Comparison of ENCODE assay signal across 9 cellular contexts in genomic region chr20:44747166-44748004, GRCh38. TPM values are rescaled to one million over a fixed set of nuclear protein-coding genes. Genes with fewer than 3 reads are reported as not detected.
DNase-seq lines count a peak whose midpoint lies in the region; ATAC-seq, FAIRE-seq and TF ChIP-seq lines count a peak whose summit lies in the region.
"Had no signal": no experiment of that assay in that cellular context is flagged by ENCODE, and none has a peak within 500 bp of the region (broad histone marks: within the 10 kb centered on the region; RNA-seq: fewer than 3 reads in every experiment).

No MANE protein-coding gene starts in this region.

- no peak overlapping the region for H2AFZ ChIP-seq in keratinocyte (ENCODE audit: control insufficient read depth, low read length)

- TF ChIP-seq RAD21 in A549 (conservative IDR thresholded peaks at IDR 0.05 in 1 of 2, IDR thresholded peaks at IDR 0.05 in 1 of 2): peak; percentile 68 to 77

- no peaks in the 10 kb centered on the region for H3K79me2 ChIP-seq in keratinocyte (ENCODE audit: control insufficient read depth, insufficient read depth, low read length)

- H3K4me3 ChIP-seq in A549 (no peak overlapping the region), WERI-Rb-1 (ENCODE audit: low read depth, low read length) (no peak overlapping the region), cardiac fibroblast (replicated peaks in 1 of 2; ENCODE audit: low read depth in 2 of 2, low read length in 2 of 2) (no peak overlapping the region), keratinocyte (ENCODE audit: control insufficient read depth in 2 of 3, extremely low read depth in 1 of 3, insufficient read depth in 2 of 3, low read depth in 1 of 3, low read length in 3 of 3) (peak overlapping the region in 1 of 3 experiments; percentile 29)

- H3K4me2 ChIP-seq in A549: peak overlapping the region; percentile 94
- peak overlapping the region; percentile 42 for H3K4me2 ChIP-seq in keratinocyte (ENCODE audit: control insufficient read depth, extremely low read depth, insufficient read depth, low read depth, low read length)

- H3K9me3 ChIP-seq in A549 (no peaks in the 10 kb centered on the region), WERI-Rb-1 (ENCODE audit: severe bottlenecking) (no peaks in the 10 kb centered on the region), keratinocyte (ENCODE audit: control insufficient read depth, low read depth, low read length) (no peaks in the 10 kb centered on the region)
- H3K9me3 ChIP-seq: neutrophil had no signal

- H3K4me1 ChIP-seq in A549 (peaks cover 36% of the 10 kb centered on the region), keratinocyte (ENCODE audit: control insufficient read depth, extremely low read depth, insufficient read depth, low read length) (peaks cover 8% of the 10 kb centered on the region)

- H3K9ac ChIP-seq in keratinocyte (ENCODE audit: control insufficient read depth, extremely low read depth, insufficient read depth, low read length): no peak overlapping the region

- H3K9me1 ChIP-seq in keratinocyte (ENCODE audit: control insufficient read depth, extremely low read depth, insufficient read depth, low read length): no peaks in the 10 kb centered on the region

- H3K27me3 ChIP-seq in WERI-Rb-1 (ENCODE audit: insufficient read depth, low read depth, severe bottlenecking) (no peaks in the 10 kb centered on the region), keratinocyte (ENCODE audit: control insufficient read depth, extremely low read depth, insufficient read depth, low read length) (peaks cover 71% of the 10 kb centered on the region)

- peak overlapping the region; percentile 62 to 94 for H3K27ac ChIP-seq in A549
- H3K27ac ChIP-seq in WERI-Rb-1: peak overlapping the region; percentile 28
- no peak overlapping the region for H3K27ac ChIP-seq in keratinocyte (ENCODE audit: control insufficient read depth, insufficient read depth, low read length)
- H3K27ac ChIP-seq: neutrophil had no signal

- FAIRE-seq in A549 (lab: Jason Lieb, UNC) (no peak), keratinocyte (lab: Jason Lieb, UNC) (peak; percentile 62)

- dilution Hi-C loops in keratinocyte (cut with MboI; ENCODE audit: extremely low pct_ligation_motif_present, low sequenced_read_pairs): no loop called here

- TF ChIP-seq CTCF in A549 (IDR thresholded peaks at IDR 0.05): peak; percentile 82
- TF ChIP-seq CTCF in WERI-Rb-1 (IDR thresholded peaks at IDR 0.05; ENCODE audit: low read depth, low read length): peak; percentile 81
- peak; percentile 74 for TF ChIP-seq CTCF in cardiac fibroblast (IDR thresholded peaks at IDR 0.05; ENCODE audit: low read depth, low read length)
- TF ChIP-seq CTCF in keratinocyte (optimal IDR thresholded peaks at IDR 0.05 in 1 of 3, IDR thresholded peaks at IDR 0.05 in 1 of 3, conservative IDR thresholded peaks at IDR 0.05 in 1 of 3; ENCODE audit: extremely low read depth in 1 of 3, insufficient read depth in 2 of 3, low read length in 3 of 3): peak; percentile 80 to 86 (median 86)

- peak; percentile 80 to 86 for DNase-seq in A549 (ENCODE audit: low read depth in 1 of 2, low spot score in 1 of 2)
- peak; percentile 97 for DNase-seq in NCI-H2171 treated with DMSO at 0.1 percent for 48 hours (lab: John Stamatoyannopoulos, UW)
- peak; percentile 87 for DNase-seq in WERI-Rb-1
- DNase-seq in cardiac fibroblast (ENCODE audit: low read depth in 2 of 2): peak; percentile 82 to 83
- DNase-seq in keratinocyte (ENCODE audit: low read depth, low spot score): peak; percentile 64
- peak; percentile 41 for DNase-seq in stimulated activated CD4-positive, alpha-beta T cell treated with anti-CD3 and anti-CD28 coated beads, Interleukin-2, amount 100 ng/mL, for 4 hours (ENCODE audit: low read depth)

- peaks cover 5% of the 10 kb centered on the region for H4K20me1 ChIP-seq in keratinocyte (ENCODE audit: control insufficient read depth, extremely low read depth, insufficient read depth, low read length)

- POLR2A ChIA-PET in A549 (lab: Yijun Ruan, JAX): interaction anchor here (0.8 to 1.4 kb wide), 2 partner anchors 18 to 138 kb away, joined by 3 to 4 read pairs; partner anchors contain the start of gene YWHAB

- 8% methylated on average over 5 of the region's 5 CpGs for WGBS in A549 (ENCODE audit: missing lambda C conversion rate)

- no peak; a peak in 1 of 5 replicates for TF ChIP-seq EP300 in A549 (IDR thresholded peaks at IDR 0.05)

- 0 out of 2 replicates have a peak, but pooled peaks cover 3% of the 10 kb centered on the region for H3K36me3 ChIP-seq in WERI-Rb-1
- H3K36me3 ChIP-seq in keratinocyte (ENCODE audit: control insufficient read depth in 2 of 2, extremely low read depth in 1 of 2, insufficient read depth in 2 of 2, low read length in 2 of 2): no peaks in the 10 kb centered on the region
- H3K36me3 ChIP-seq: neutrophil had no signal

- no peak for TF ChIP-seq POLR2A in A549 (IDR thresholded peaks at IDR 0.05; ENCODE audit: low read length)

- CTCF ChIA-PET in A549 (lab: Yijun Ruan, JAX): interaction anchor here (0.5 to 5.7 kb wide), 58 partner anchors 9 to 348 kb away, joined by 3 to 96 read pairs (median 5); partner anchors contain the start of gene RIMS4

- ATAC-seq in A549 (peak; percentile 65 to 85), GM19351 (IDR thresholded peaks at IDR 0.05; ENCODE audit: unreplicated experiment) (peak; percentile 58), HG02623 (IDR thresholded peaks at IDR 0.05; ENCODE audit: unreplicated experiment) (no peak)

TF ChIP-seq in A549, 52 proteins besides CTCF, POLR2A, EP300 and RAD21:
- TF ChIP-seq CEBPB (IDR thresholded peaks at IDR 0.05) (no peak; a peak in 2 of 4 replicates), MAZ (IDR thresholded peaks at IDR 0.05; ENCODE audit: borderline replicate concordance, low read depth, low read length) (no peak), MAFK (IDR thresholded peaks at IDR 0.05; ENCODE audit: partially characterized antibody) (peak; percentile 26), MAX (IDR thresholded peaks at IDR 0.05) (0 out of 2 replicates have a peak, but pooled peaks have one; percentile 17), SMC3 (IDR thresholded peaks at IDR 0.05) (peak; percentile 79)

RNA-seq across cellular contexts. Expression of gene KCNK15, which starts 1.7 kb away (rescaled TPM):
- 0.33 and 0.49 TPM in 2 replicates for polyA plus RNA-seq in A549 (2011; rRNA removed)
- polyA plus RNA-seq in A549 (2012; cell fraction: cytosol; rRNA removed): 0.73 and 1.3 TPM in 2 replicates
- 0.76 and 0.90 TPM in 2 replicates for polyA plus RNA-seq in A549 (2012; cell fraction: nucleus; rRNA removed)
- 0.41 to 0.67 TPM (median 0.43 TPM) in 3 replicates for polyA plus RNA-seq in A549 (2017; fragmentation: RNase III; extraction: RNeasy Plus Mini Kit Qiagen cat#74134 plus additional on column Dnase treatment)
- polyA minus RNA-seq in A549 (2011; rRNA and poly(A)+ RNA removed): 0.58 and 0.66 TPM in 2 replicates
- 0.03 TPM in 1 of 3 replicates, not detected in the others for polyA plus RNA-seq in keratinocyte
- 0.14 TPM for polyA plus RNA-seq in keratinocyte (2011; ENCODE audit: low read depth)
- polyA plus RNA-seq in keratinocyte (2011; cell fraction: cytosol; rRNA removed): not detected in 2 replicates
- 0.05 TPM in 1 of 2 replicates, not detected in the other for polyA plus RNA-seq in keratinocyte (2011; cell fraction: nucleus; rRNA removed)
- polyA plus RNA-seq in keratinocyte (2012; ENCODE audit: low replicate concordance): 0.17 TPM in 1 of 2 replicates, not detected in the other
- 0.16 TPM in 1 of 3 replicates, not detected in the others for polyA minus RNA-seq in keratinocyte
- 1.7 TPM for polyA minus RNA-seq in keratinocyte (2011; cell fraction: cytosol; rRNA and poly(A)+ RNA removed)
- 0.31 and 0.32 TPM in 2 replicates for polyA minus RNA-seq in keratinocyte (2011; cell fraction: nucleus; rRNA and poly(A)+ RNA removed)

RNA-seq across cellular contexts. Expression of gene CCN5, which starts 32.2 kb away (rescaled TPM):
- 9.9 and 10.1 TPM in 2 replicates for polyA plus RNA-seq in A549 (2011; rRNA removed)
- 32.0 and 52.5 TPM in 2 replicates for polyA plus RNA-seq in A549 (2012; cell fraction: cytosol; rRNA removed)
- 59.4 and 69.8 TPM in 2 replicates for polyA plus RNA-seq in A549 (2012; cell fraction: nucleus; rRNA removed)
- polyA plus RNA-seq in A549 (2017; fragmentation: RNase III; extraction: RNeasy Plus Mini Kit Qiagen cat#74134 plus additional on column Dnase treatment): 11.1 to 13.9 TPM (median 12.3 TPM) in 3 replicates
- polyA minus RNA-seq in A549 (2011; rRNA and poly(A)+ RNA removed): 4.5 and 6.9 TPM in 2 replicates
- 0.50 TPM in 1 of 3 replicates, not detected in the others for polyA plus RNA-seq in keratinocyte
- not detected for polyA plus RNA-seq in keratinocyte (2011; ENCODE audit: low read depth)
- polyA plus RNA-seq in keratinocyte (2011; cell fraction: cytosol; rRNA removed): 0.09 and 0.22 TPM in 2 replicates
- polyA plus RNA-seq in keratinocyte (2011; cell fraction: nucleus; rRNA removed): 0.16 and 0.29 TPM in 2 replicates
- not detected in 2 replicates for polyA plus RNA-seq in keratinocyte (2012; ENCODE audit: low replicate concordance)
- polyA minus RNA-seq in keratinocyte: 0.76 TPM in 1 of 3 replicates, not detected in the others
- polyA minus RNA-seq in keratinocyte (2011; cell fraction: cytosol; rRNA and poly(A)+ RNA removed): 3.6 TPM
- polyA minus RNA-seq in keratinocyte (2011; cell fraction: nucleus; rRNA and poly(A)+ RNA removed): 1.4 and 1.8 TPM in 2 replicates

Comparison
In these comparisons a context has a peak if more than half of its experiments do, and no peak if none do; other contexts are left out.
1. DNase-seq: peak in every context shown above with its lines; median percentile 97 in NCI-H2171 treated with DMSO at 0.1 percent for 48 hours; 87 in WERI-Rb-1; 83 in A549; 82 in cardiac fibroblast; 64 in keratinocyte; 41 in stimulated activated CD4-positive, alpha-beta T cell treated with anti-CD3 and anti-CD28 coated beads, Interleukin-2, amount 100 ng/mL, for 4 hours.
2. RNA of gene CCN5, which starts 32.2 kb away (polyA plus RNA-seq): 9.9 to 69.8 TPM in A549; 0.09 to 0.50 TPM in keratinocyte; every median in the first group is over 4 times any median in the second.
3. Peak in every context shown above with its lines, with median percentiles within 50 percentile points of each other: CTCF ChIP-seq.